Comparison of ENCODE assay signal across 1 cellular context in the genomic region with DNA sequence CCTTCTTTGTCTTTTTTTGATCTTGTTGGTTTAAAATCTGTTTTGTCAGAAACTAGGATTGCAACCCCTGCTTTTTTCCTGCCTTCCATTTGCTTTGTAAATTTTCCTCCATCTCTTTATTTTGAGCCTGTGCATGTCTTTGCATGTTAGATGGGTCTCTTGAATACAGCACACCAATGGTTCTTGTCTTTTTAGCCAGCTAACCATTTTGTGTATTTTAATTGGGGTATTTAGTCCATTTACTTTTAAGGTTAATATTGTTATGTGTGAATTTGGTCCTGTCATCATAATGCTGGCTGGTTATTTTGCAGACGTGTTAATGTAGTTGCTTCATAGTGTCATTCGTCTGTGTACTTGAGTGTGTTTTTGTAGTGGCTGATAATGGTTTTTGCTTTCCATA.
A peak's percentile ranks its signal among the peaks of the same experiment; 100 is the strongest.
TF ChIP-seq lines count a peak whose summit lies in the region.

No MANE protein-coding gene starts in this region.

TF ChIP-seq in K562, 482 proteins besides CTCF, POLR2A, EP300 and RAD21:
- TF ChIP-seq GABPA (tag; conservative IDR thresholded peaks at IDR 0.05; ENCODE audit: low read depth), result no peak
- peak; percentile 56 for TF ChIP-seq ZNF316 (IDR thresholded peaks at IDR 0.05)
- TF ChIP-seq PURB (CRISPR knock-in tag; IDR thresholded peaks at IDR 0.05; ENCODE audit: low read depth), result no peak
- TF ChIP-seq MBD1 (CRISPR knock-in tag; IDR thresholded peaks at IDR 0.05), result no peak
- no peak for TF ChIP-seq MTA1 (IDR thresholded peaks at IDR 0.05; ENCODE audit: borderline replicate concordance)
- no peak for TF ChIP-seq HEY1 (CRISPR knock-in tag; IDR thresholded peaks at IDR 0.05; ENCODE audit: borderline replicate concordance)
- no peak for TF ChIP-seq PML (IDR thresholded peaks at IDR 0.05; ENCODE audit: low read length)
- TF ChIP-seq NCOR1 (IDR thresholded peaks at IDR 0.05), result no peak
- no peak for TF ChIP-seq GTF2A2 (tag; IDR thresholded peaks at IDR 0.05)
- TF ChIP-seq VEZF1 (CRISPR knock-in tag; IDR thresholded peaks at IDR 0.05), result no peak
- peak; percentile 34 for TF ChIP-seq ZNF507 (tag; conservative IDR thresholded peaks at IDR 0.05)
